Comparison of ENCODE assay signal across 18 cellular contexts in the genomic region with DNA sequence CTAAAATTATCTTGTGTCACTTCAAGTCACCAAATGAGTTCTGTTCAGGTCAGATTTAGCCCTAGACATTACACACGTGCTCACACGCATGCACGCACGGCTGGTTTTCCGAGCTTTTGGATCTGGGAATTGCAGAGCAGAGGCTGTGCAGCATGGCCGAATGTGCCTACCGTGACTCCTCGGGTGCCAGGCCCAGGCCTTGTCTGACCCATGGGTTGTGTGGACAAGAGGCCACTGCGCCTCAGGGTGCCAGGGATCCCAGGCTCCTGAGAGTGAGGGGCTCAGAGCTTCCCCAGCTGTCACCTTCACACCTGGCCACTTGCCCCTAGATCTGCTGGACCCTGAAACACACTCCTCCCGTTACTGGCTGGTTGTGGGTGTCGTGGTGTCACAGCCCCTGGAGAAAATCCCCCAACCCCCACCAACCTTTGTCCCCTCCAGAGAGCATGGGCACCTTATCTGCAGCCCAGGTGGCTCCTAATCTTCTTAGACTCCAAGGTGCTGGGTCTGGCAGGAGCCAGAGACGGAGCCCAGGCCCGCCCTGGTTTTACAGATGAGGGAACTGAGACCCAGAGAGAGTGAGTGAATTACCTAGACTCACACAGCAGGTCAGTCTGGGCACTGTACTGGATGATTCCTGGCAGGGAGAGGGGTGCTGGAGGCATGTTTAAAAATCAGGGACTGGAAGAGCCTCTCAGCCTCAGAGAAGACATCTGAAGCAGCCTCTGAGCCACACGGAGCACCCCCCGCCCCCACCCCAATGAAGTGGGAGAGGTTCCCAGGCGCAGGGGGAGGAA. TPM values are rescaled to one million over a fixed set of nuclear protein-coding genes. Genes with fewer than 3 reads are reported as not detected.
DNase-seq lines count a peak whose midpoint lies in the region; ATAC-seq, FAIRE-seq and TF ChIP-seq lines count a peak whose summit lies in the region.
"Had no signal": no experiment of that assay in that cellular context is flagged by ENCODE, and none has a peak within 500 bp of the region (broad histone marks: within the 10 kb centered on the region; RNA-seq: fewer than 3 reads in every experiment).

No MANE protein-coding gene starts in this region.

- H3K27ac ChIP-seq in endothelial cell of umbilical vein (ENCODE audit: insufficient read depth, low read depth, low read length) (no peak overlapping the region), upper lobe of right lung (peak overlapping the region; percentile 75)

- no peaks in the 10 kb centered on the region for H3K27me3 ChIP-seq in endothelial cell of umbilical vein (ENCODE audit: control insufficient read depth in 2 of 2, insufficient read depth in 2 of 2, low read length in 2 of 2)
- H3K27me3 ChIP-seq in upper lobe of right lung, result no peaks in the 10 kb centered on the region

- H3K36me3 Mint-ChIP-seq in nephron progenitor cell (ENCODE audit: low read depth), result no peaks in the 10 kb centered on the region
- H3K36me3 Mint-ChIP-seq: immature natural killer cell; naive thymus-derived CD4-positive, alpha-beta T cell; stimulated activated effector memory CD8-positive, alpha-beta T cell treated with anti-CD3 and anti-CD28 coated beads, Interleukin-12 subunit alpha, Interleukin-12 subunit beta, amount 100 ng/mL, for 72 hours had no signal

- H3K9me3 Mint-ChIP-seq in nephron progenitor cell, result no peaks in the 10 kb centered on the region
- H3K9me3 Mint-ChIP-seq: immature natural killer cell; naive thymus-derived CD4-positive, alpha-beta T cell; stimulated activated effector memory CD8-positive, alpha-beta T cell treated with anti-CD3 and anti-CD28 coated beads, Interleukin-12 subunit alpha, Interleukin-12 subunit beta, amount 100 ng/mL, for 72 hours had no signal

- no peak for ATAC-seq in Right ventricle myocardium inferior
- ATAC-seq in upper lobe of right lung, result no peak
- ATAC-seq in HG02588 (IDR thresholded peaks at IDR 0.05; ENCODE audit: unreplicated experiment), result no peak
- ATAC-seq: naive thymus-derived CD4-positive, alpha-beta T cell; stimulated activated effector memory CD8-positive, alpha-beta T cell treated with anti-CD3 and anti-CD28 coated beads, Interleukin-12 subunit alpha, Interleukin-12 subunit beta, amount 100 ng/mL, for 72 hours had no signal

- no peaks in the 10 kb centered on the region for H4K20me1 ChIP-seq in endothelial cell of umbilical vein (replicated peaks; ENCODE audit: control insufficient read depth, extremely low read depth, insufficient read depth, low read length)

- H3K4me2 ChIP-seq in endothelial cell of umbilical vein (ENCODE audit: insufficient read depth, low read length), result no peak overlapping the region

- H3K36me3 ChIP-seq in endothelial cell of umbilical vein (ENCODE audit: control insufficient read depth in 2 of 2, extremely low read depth in 1 of 2, insufficient read depth in 2 of 2, low read length in 2 of 2) (no peaks in the 10 kb centered on the region), upper lobe of right lung (no peaks in the 10 kb centered on the region)

- FAIRE-seq in endothelial cell of umbilical vein (lab: Jason Lieb, UNC) (no peak), GM12891 (lab: Jason Lieb, UNC) (no peak)
- FAIRE-seq: frontal cortex, G401.6 had no signal

- no peaks in the 10 kb centered on the region for H3K4me1 ChIP-seq in endothelial cell of umbilical vein (ENCODE audit: control insufficient read depth, extremely low read depth, insufficient read depth, low read length)
- H3K4me1 ChIP-seq in upper lobe of right lung, result peaks cover 24% of the 10 kb centered on the region
- H3K4me1 ChIP-seq: Caco-2 had no signal

- peaks cover 19% of the 10 kb centered on the region for H3K27me3 Mint-ChIP-seq in nephron progenitor cell (ENCODE audit: low read depth, poor library complexity)

- H3K4me3 ChIP-seq in endothelial cell of umbilical vein (replicated peaks in 1 of 3; ENCODE audit: insufficient read depth in 1 of 3, low read depth in 1 of 3, low read length in 3 of 3), result no peak overlapping the region
- H3K4me3 ChIP-seq in upper lobe of right lung, result no peak overlapping the region

- TF ChIP-seq CTCF in endothelial cell of umbilical vein (IDR thresholded peaks at IDR 0.05; ENCODE audit: extremely low read depth in 1 of 2, insufficient read depth in 1 of 2, low read depth in 1 of 2, low read length in 2 of 2) (no peak), nephron progenitor cell (IDR thresholded peaks at IDR 0.05) (no peak), upper lobe of right lung (IDR thresholded peaks at IDR 0.05) (no peak)

- DNase-seq in cardiac septum (ENCODE audit: low spot score) (peak; percentile 73), Right ventricle myocardium inferior (ENCODE audit: missing footprints) (no peak), endothelial cell of umbilical vein (ENCODE audit: low read depth, low spot score) (no peak), nephron progenitor cell (no peak), upper lobe of right lung (no peak), GM12891 (ENCODE audit: insufficient read length, low spot score) (no peak), hepatic stellate cell (ENCODE audit: low spot score) (no peak)
- DNase-seq: activated naive CD4-positive, alpha-beta T cell treated with anti-CD3 and anti-CD28 coated beads, Interleukin-2, amount 50 U/mL, for 16 hours; Caco-2; central memory CD4-positive, alpha-beta T cell; immature natural killer cell; NCI-H2171; stimulated activated CD4-positive, alpha-beta T cell treated with anti-CD3 and anti-CD28 coated beads, Interleukin-4, amount 100 ng/mL, for 4 hours had no signal

- CTCF ChIA-PET in endothelial cell of umbilical vein (lab: Charles Lee), result interaction anchor here (1.3 to 9.2 kb wide), 7 partner anchors 13 to 173 kb away, joined by 3 to 193 read pairs (median 5); no protein-coding TSS in a partner anchor

- BruUV-seq in endothelial cell of umbilical vein (replicated peaks; lab: Mats Ljungman, UMichigan), result no TSS peak

- H3K79me2 ChIP-seq in endothelial cell of umbilical vein (ENCODE audit: control insufficient read depth, insufficient read depth, low read length), result no peaks in the 10 kb centered on the region

- H2AFZ ChIP-seq in endothelial cell of umbilical vein (ENCODE audit: low read depth, low read length), result peak overlapping the region; percentile 17

- peaks cover 21% of the 10 kb centered on the region for H3K4me1 Mint-ChIP-seq in nephron progenitor cell
- H3K4me1 Mint-ChIP-seq: immature natural killer cell had no signal

- POLR2A ChIA-PET in endothelial cell of umbilical vein (lab: Charles Lee), result no interaction called here

- peak overlapping the region; percentile 57 for H3K27ac Mint-ChIP-seq in nephron progenitor cell
- H3K27ac Mint-ChIP-seq: naive thymus-derived CD4-positive, alpha-beta T cell; stimulated activated effector memory CD8-positive, alpha-beta T cell treated with anti-CD3 and anti-CD28 coated beads, Interleukin-12 subunit alpha, Interleukin-12 subunit beta, amount 100 ng/mL, for 72 hours had no signal

- H3K9me3 ChIP-seq in endothelial cell of umbilical vein (replicated peaks; ENCODE audit: control insufficient read depth, insufficient read depth, low read length) (no peaks in the 10 kb centered on the region), upper lobe of right lung (no peaks in the 10 kb centered on the region)
- H3K9me3 ChIP-seq: Caco-2 had no signal

- H3K4me3 Mint-ChIP-seq in nephron progenitor cell, result no peak overlapping the region
- H3K4me3 Mint-ChIP-seq: immature natural killer cell; naive thymus-derived CD4-positive, alpha-beta T cell; stimulated activated effector memory CD8-positive, alpha-beta T cell treated with anti-CD3 and anti-CD28 coated beads, Interleukin-12 subunit alpha, Interleukin-12 subunit beta, amount 100 ng/mL, for 72 hours had no signal

- intact Hi-C loops in cardiac septum (cut with DNase I), result no loop called here
- intact Hi-C loops in Right ventricle myocardium inferior (cut with DNase I), result loop anchor here (5.0 kb wide), 1 partner anchor 173 kb away; no protein-coding TSS in a partner anchor
- intact Hi-C loops in endothelial cell of umbilical vein (cut with micrococcal nuclease), result no loop called here
- intact Hi-C loops in upper lobe of right lung (cut with DNase I), result loop anchor here (5.0 to 10.0 kb wide), 2 partner anchors 83 to 176 kb away; no protein-coding TSS in a partner anchor

- TF ChIP-seq POLR2A in endothelial cell of umbilical vein (IDR thresholded peaks at IDR 0.05; ENCODE audit: low read depth, low read length) (no peak), GM12891 (IDR thresholded peaks at IDR 0.05; ENCODE audit: low read depth, low read length) (no peak)

- no peaks in the 10 kb centered on the region for H3K9me1 ChIP-seq in endothelial cell of umbilical vein (replicated peaks; ENCODE audit: control insufficient read depth, extremely low read depth, insufficient read depth, low read length)

- no peak overlapping the region for H3K9ac ChIP-seq in endothelial cell of umbilical vein (replicated peaks; ENCODE audit: extremely low read depth, insufficient read depth, low read length)

- dilution Hi-C loops in endothelial cell of umbilical vein (cut with MboI; ENCODE audit: extremely low pct_ligation_motif_present, low sequenced_read_pairs), result loop anchor here (25.0 kb wide), 1 partner anchor 98 kb away; no protein-coding TSS in a partner anchor

TF ChIP-seq in endothelial cell of umbilical vein, 7 proteins besides CTCF, POLR2A, EP300 and RAD21 (continues in another document):
- TF ChIP-seq EZH2 (IDR thresholded peaks at IDR 0.05; ENCODE audit: borderline replicate concordance, low read depth, low read length, severe bottlenecking), result no peak
- TF ChIP-seq, protein P1, sequence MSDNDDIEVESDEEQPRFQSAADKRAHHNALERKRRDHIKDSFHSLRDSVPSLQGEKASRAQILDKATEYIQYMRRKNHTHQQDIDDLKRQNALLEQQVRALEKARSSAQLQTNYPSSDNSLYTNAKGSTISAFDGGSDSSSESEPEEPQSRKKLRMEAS (IDR thresholded peaks at IDR 0.05; ENCODE audit: insufficient read depth, insufficient read length), result no peak

TF ChIP-seq in GM12891, 5 proteins besides CTCF, POLR2A, EP300 and RAD21:
- TF ChIP-seq POLR2AphosphoS5 (IDR thresholded peaks at IDR 0.05; ENCODE audit: low read depth, low read length), result no peak

RNA-seq across cellular contexts. Expression of gene ATOH8, which starts 56.8 kb away (rescaled TPM):
- total RNA-seq in cardiac septum, result 21.0 TPM
- total RNA-seq in Right ventricle myocardium inferior, result 29.1 TPM
- 12.7 and 12.8 TPM in 2 replicates for total RNA-seq in endothelial cell of umbilical vein
- polyA plus RNA-seq in endothelial cell of umbilical vein, result 10.3 and 13.8 TPM in 2 replicates
- 8.9 and 11.0 TPM in 2 replicates for polyA plus RNA-seq in endothelial cell of umbilical vein (2011; cell fraction: cytosol; rRNA removed)
- polyA plus RNA-seq in endothelial cell of umbilical vein (2011; cell fraction: nucleus; rRNA removed), result 9.6 and 9.7 TPM in 2 replicates
- 12.4 and 23.6 TPM in 2 replicates for polyA plus RNA-seq in endothelial cell of umbilical vein (2012)
- polyA minus RNA-seq in endothelial cell of umbilical vein, result 10.8 and 11.7 TPM in 2 replicates
- polyA minus RNA-seq in endothelial cell of umbilical vein (2011; cell fraction: cytosol; rRNA and poly(A)+ RNA removed), result 7.1 TPM
- 11.9 and 15.4 TPM in 2 replicates for polyA minus RNA-seq in endothelial cell of umbilical vein (2011; cell fraction: nucleus; rRNA and poly(A)+ RNA removed)
- 93.6 TPM for total RNA-seq in upper lobe of right lung
- polyA plus RNA-seq in GM12891 (2012; ENCODE audit: low read depth, missing spikeins), result 0.05 TPM
- total RNA-seq: Caco-2 had no signal
- polyA plus RNA-seq: immature natural killer cell; naive thymus-derived CD4-positive, alpha-beta T cell had no signal

Comparison
In these comparisons a context has a peak if more than half of its experiments do, and no peak if none do; other contexts are left out.
1. intact Hi-C loops: an anchor here in Right ventricle myocardium inferior (5.0 kb wide) and upper lobe of right lung (5.0 to 10.0 kb wide); none called in cardiac septum and endothelial cell of umbilical vein.